ENCODE assay signal across 24 cellular contexts in genomic region chr16:28938721-28939120, GRCh38. TPM values are rescaled to one million over a fixed set of nuclear protein-coding genes. Genes with fewer than 3 reads are reported as not detected.
DNase-seq lines count a peak whose midpoint lies in the region; ATAC-seq and TF ChIP-seq lines count a peak whose summit lies in the region.
"Had no signal": no experiment of that assay in that cellular context is flagged by ENCODE, and none has a peak within 500 bp of the region (broad histone marks: within the 10 kb centered on the region; RNA-seq: fewer than 3 reads in every experiment).

No MANE protein-coding gene starts in this region.

- no peaks in the 10 kb centered on the region for H3K4me1 ChIP-seq in neuronal stem cell (ENCODE audit: control insufficient read depth in 2 of 2, insufficient read depth in 1 of 2, low read depth in 1 of 2, low read length in 2 of 2)
- H3K4me1 ChIP-seq: BE2C had no signal

- no peaks in the 10 kb centered on the region for H3K27me3 Mint-ChIP-seq in activated B cell treated with CpG ODN at 0.5 μM for 24 hours
- no peaks in the 10 kb centered on the region for H3K27me3 Mint-ChIP-seq in stimulated activated memory B cell treated with anti-CD40 and anti-IgM and Interleukin-4, amounts not matched to agents 10 μg/mL and 1 μg/mL and 100 μg/mL, for 72 hours
- H3K27me3 Mint-ChIP-seq: CD4-positive, alpha-beta T cell; CD8-positive, alpha-beta memory T cell had no signal

- H3K4me3 Mint-ChIP-seq in activated B cell treated with CpG ODN at 0.5 μM for 24 hours = no peak overlapping the region
- no peak overlapping the region for H3K4me3 Mint-ChIP-seq in stimulated activated memory B cell treated with anti-CD40 and anti-IgM and Interleukin-4, amounts not matched to agents 10 μg/mL and 1 μg/mL and 100 μg/mL, for 72 hours
- H3K4me3 Mint-ChIP-seq: CD4-positive, alpha-beta T cell; GM23338; H9; HFFc6 had no signal

- no peaks in the 10 kb centered on the region for H3K9me3 ChIP-seq in neuronal stem cell (replicated peaks in 1 of 2; ENCODE audit: control insufficient read depth in 2 of 2, insufficient read depth in 1 of 2, low read depth in 1 of 2, low read length in 2 of 2)
- H3K9me3 ChIP-seq: BE2C had no signal

- no peak overlapping the region for H4K8ac ChIP-seq in neuronal stem cell (ENCODE audit: low read depth, low read length)

- no peak overlapping the region for H2AFZ ChIP-seq in neuronal stem cell (ENCODE audit: low read length)
- H2AFZ ChIP-seq: GM23338 had no signal

- no peak overlapping the region for H2BK5ac ChIP-seq in neuronal stem cell (ENCODE audit: low read length)

- no peak overlapping the region for H3K14ac ChIP-seq in neuronal stem cell (ENCODE audit: low read length)

- H3K36me3 ChIP-seq in neuronal stem cell (replicated peaks in 1 of 2; ENCODE audit: control insufficient read depth in 2 of 2, insufficient read depth in 2 of 2, low read length in 2 of 2) = no peaks in the 10 kb centered on the region
- H3K36me3 ChIP-seq: BE2C had no signal

- H3K27ac Mint-ChIP-seq in activated B cell treated with CpG ODN at 0.5 μM for 24 hours = peak overlapping the region; percentile 69
- H3K27ac Mint-ChIP-seq in stimulated activated memory B cell treated with anti-CD40 and anti-IgM and Interleukin-4, amounts not matched to agents 10 μg/mL and 1 μg/mL and 100 μg/mL, for 72 hours = peak overlapping the region; percentile 31
- H3K27ac Mint-ChIP-seq: CD4-positive, alpha-beta T cell; GM23338; H9; HFFc6 had no signal

- no peak overlapping the region for H3K4me2 ChIP-seq in neuronal stem cell (ENCODE audit: insufficient read depth, low read length, poor library complexity, severe bottlenecking)
- H3K4me2 ChIP-seq: BLaER1 treated with 17β-estradiol and CSF1 and Interleukin-3, amounts not matched to agents 10 nM and 100 nM; GM23338 had no signal

- no CpG with 5 or more reads among the region's 7 CpGs for WGBS in neuronal stem cell (ENCODE audit: extremely low coverage in 2 of 2, insufficient read length in 2 of 2, insufficient replicate concordance in 1 of 2), 2 donors

- peaks cover 35% of the 10 kb centered on the region for H3K4me1 Mint-ChIP-seq in activated B cell treated with CpG ODN at 0.5 μM for 24 hours
- H3K4me1 Mint-ChIP-seq in stimulated activated memory B cell treated with anti-CD40 and anti-IgM and Interleukin-4, amounts not matched to agents 10 μg/mL and 1 μg/mL and 100 μg/mL, for 72 hours = peaks cover 52% of the 10 kb centered on the region

- peaks cover 58% of the 10 kb centered on the region for H3K36me3 Mint-ChIP-seq in activated B cell treated with CpG ODN at 0.5 μM for 24 hours (ENCODE audit: low read depth)
- H3K36me3 Mint-ChIP-seq in stimulated activated memory B cell treated with anti-CD40 and anti-IgM and Interleukin-4, amounts not matched to agents 10 μg/mL and 1 μg/mL and 100 μg/mL, for 72 hours = peaks cover 55% of the 10 kb centered on the region
- H3K36me3 Mint-ChIP-seq: CD14-positive monocyte; CD8-positive, alpha-beta memory T cell had no signal

- H3K4me3 ChIP-seq in neuronal stem cell (ENCODE audit: low read length in 2 of 2) = no peak overlapping the region
- H3K4me3 ChIP-seq: BLaER1 treated with 17β-estradiol and CSF1 and Interleukin-3, amounts not matched to agents 10 nM and 100 nM; GM12878; GM23338 had no signal

- no peak for TF ChIP-seq CTCF in activated B cell treated with CpG ODN at 0.5 μM for 24 hours (IDR thresholded peaks at IDR 0.05)

- H3K4ac ChIP-seq in neuronal stem cell (ENCODE audit: low read length) = peak overlapping the region; percentile 68

- DNase-seq in activated B cell treated with CpG ODN at 0.5 μM for 24 hours (no peak), neuronal stem cell (ENCODE audit: low spot score) (no peak), mesenteric fat pad (ENCODE audit: low spot score) (no peak), ecto neural progenitor cell (ENCODE audit: low spot score) (no peak), ACHN (no peak)
- DNase-seq: BE2C; CD4-positive, alpha-beta T cell; CD8-positive, alpha-beta memory T cell; DMS 273 treated with DMSO at 0.1 percent for 48 hours; DMS79; EL; GDM1; H9; HFFc6 had no signal

- H3K9me3 Mint-ChIP-seq in activated B cell treated with CpG ODN at 0.5 μM for 24 hours = no peaks in the 10 kb centered on the region
- no peaks in the 10 kb centered on the region for H3K9me3 Mint-ChIP-seq in stimulated activated memory B cell treated with anti-CD40 and anti-IgM and Interleukin-4, amounts not matched to agents 10 μg/mL and 1 μg/mL and 100 μg/mL, for 72 hours
- H3K9me3 Mint-ChIP-seq: CD4-positive, alpha-beta T cell; CD8-positive, alpha-beta memory T cell; GM23338; H9; HFFc6 had no signal

- H3K18ac ChIP-seq in neuronal stem cell (ENCODE audit: low read length) = peak overlapping the region; percentile 67

- H2BK12ac ChIP-seq in neuronal stem cell (ENCODE audit: low read length) = no peak overlapping the region

- in situ Hi-C loops in ACHN (cut with HindIII; ENCODE audit: low pct_ligation_motif_present, low pct_unique_long_range_greater_than_20kb, low sequenced_read_pairs) = no loop called here

- intact Hi-C loops in activated B cell treated with CpG ODN at 0.5 μM for 24 hours (cut with micrococcal nuclease) = no loop called here

- H3K9ac ChIP-seq in neuronal stem cell (ENCODE audit: low read depth, low read length, poor library complexity) = no peak overlapping the region

- CTCF ChIA-PET in activated B cell treated with CpG ODN at 0.5 μM for 24 hours (lab: Charles Lee) = no interaction called here

- H3K27ac ChIP-seq in neuronal stem cell (replicated peaks; ENCODE audit: low read length) = no peak overlapping the region
- H3K27ac ChIP-seq: BLaER1 treated with 17β-estradiol and CSF1 and Interleukin-3, amounts not matched to agents 10 nM and 100 nM had no signal

- POLR2A ChIA-PET in activated B cell treated with CpG ODN at 0.5 μM for 24 hours (lab: Charles Lee) = interaction anchor here (12.8 kb wide), 1 partner anchor 15 kb away, joined by 192 read pairs; the partner anchor contains the start of gene RABEP2

- peak overlapping the region; percentile 54 for H2BK15ac ChIP-seq in neuronal stem cell (ENCODE audit: low read length)

- peak overlapping the region; percentile 67 for H3K23ac ChIP-seq in neuronal stem cell (ENCODE audit: low read depth, low read length, poor library complexity)

- peak overlapping the region; percentile 61 for H2AK5ac ChIP-seq in neuronal stem cell (ENCODE audit: low read depth, low read length)

- H3K79me1 ChIP-seq in neuronal stem cell (ENCODE audit: low read depth, low read length) = no peaks in the 10 kb centered on the region

- peak overlapping the region; percentile 39 for H4K91ac ChIP-seq in neuronal stem cell (ENCODE audit: low read depth, low read length, poor library complexity)

- no peak for ATAC-seq in activated B cell treated with CpG ODN at 0.5 μM for 24 hours (ENCODE audit: low read depth)
- ATAC-seq in stimulated activated memory B cell treated with anti-CD40 and anti-IgM and Interleukin-4, amounts not matched to agents 10 μg/mL and 1 μg/mL and 100 μg/mL, for 72 hours = no peak
- ATAC-seq: GM12878, GM23338, HCT116 had no signal

- H2BK120ac ChIP-seq in neuronal stem cell (ENCODE audit: low read depth, low read length) = no peak overlapping the region

- H3K27me3 ChIP-seq in neuronal stem cell (ENCODE audit: control insufficient read depth in 3 of 3, insufficient read depth in 3 of 3, low read depth in 1 of 3, low read length in 3 of 3) = no peaks in the 10 kb centered on the region
- H3K27me3 ChIP-seq: BE2C; BLaER1 treated with 17β-estradiol and CSF1 and Interleukin-3, amounts not matched to agents 10 nM and 100 nM had no signal

RNA-seq across cellular contexts. Expression of gene CD19, which starts 7.0 kb away (rescaled TPM):
- total RNA-seq in activated B cell treated with CpG ODN at 0.5 μM for 24 hours (295 and 316 TPM in 2 replicates), mesenteric fat pad (0.67 TPM)
- 0.21 TPM for polyA plus RNA-seq in neuronal stem cell (2013, experiment 1 of 2)
- 0.14 TPM for polyA plus RNA-seq in neuronal stem cell (2013, experiment 2 of 2)
- total RNA-seq: A172; A673; CD8-positive, alpha-beta memory T cell; H4; HFFc6 had no signal
- polyA plus RNA-seq: AG04450; CD8-positive, alpha-beta memory T cell had no signal

RNA-seq across cellular contexts. Expression of gene NFATC2IP, which starts 12.0 kb away (rescaled TPM):
- total RNA-seq in activated B cell treated with CpG ODN at 0.5 μM for 24 hours = 62.9 and 85.7 TPM in 2 replicates
- 22.8 TPM for polyA plus RNA-seq in neuronal stem cell (2013, experiment 1 of 2)
- 23.4 TPM for polyA plus RNA-seq in neuronal stem cell (2013, experiment 2 of 2)
- 29.4 TPM for total RNA-seq in mesenteric fat pad

RNA-seq across cellular contexts. Expression of gene RABEP2, which starts 13.7 kb away (rescaled TPM):
- 93.5 and 110 TPM in 2 replicates for total RNA-seq in activated B cell treated with CpG ODN at 0.5 μM for 24 hours
- polyA plus RNA-seq in neuronal stem cell (2013, experiment 1 of 2) = 5.9 TPM
- 5.4 TPM for polyA plus RNA-seq in neuronal stem cell (2013, experiment 2 of 2)
- total RNA-seq in mesenteric fat pad = 7.5 TPM

RNA-seq across cellular contexts. Expression of gene SPNS1, which starts 35.9 kb away (rescaled TPM):
- total RNA-seq in activated B cell treated with CpG ODN at 0.5 μM for 24 hours (26.6 and 29.2 TPM in 2 replicates), mesenteric fat pad (31.4 TPM)
- 21.5 TPM for polyA plus RNA-seq in neuronal stem cell (2013, experiment 1 of 2)
- 21.8 TPM for polyA plus RNA-seq in neuronal stem cell (2013, experiment 2 of 2)

RNA-seq across cellular contexts. Expression of gene LAT, which starts 46.1 kb away (rescaled TPM):
- total RNA-seq in activated B cell treated with CpG ODN at 0.5 μM for 24 hours (3.8 and 6.2 TPM in 2 replicates), mesenteric fat pad (4.1 TPM)
- 1.8 TPM for polyA plus RNA-seq in neuronal stem cell (2013, experiment 1 of 2)
- 1.7 TPM for polyA plus RNA-seq in neuronal stem cell (2013, experiment 2 of 2)

Comparison
In these comparisons a context has a peak if more than half of its experiments do, and no peak if none do; other contexts are left out.
1. RNA of gene CD19, which starts 7.0 kb away (total RNA-seq): 295 to 316 TPM in activated B cell treated with CpG ODN at 0.5 μM for 24 hours; 0.67 TPM in mesenteric fat pad (single experiment); every median in the first group is over 100 times any median in the second.
2. RNA of gene RABEP2, which starts 13.7 kb away (total RNA-seq): 93.5 to 110 TPM in activated B cell treated with CpG ODN at 0.5 μM for 24 hours; 7.5 TPM in mesenteric fat pad (single experiment); every median in the first group is over 10 times any median in the second.